ENCODE assay signal across 18 cellular contexts in genomic region chr2:169260246-169260645, GRCh38.
A peak's percentile ranks its signal among the peaks of the same experiment; 100 is the strongest.
DNase-seq lines count a peak whose midpoint lies in the region; ATAC-seq, FAIRE-seq and TF ChIP-seq lines count a peak whose summit lies in the region.
"Had no signal": no experiment of that assay in that cellular context is flagged by ENCODE, and none has a peak within 500 bp of the region (broad histone marks: within the 10 kb centered on the region; RNA-seq: fewer than 3 reads in every experiment).

No MANE protein-coding gene starts in this region.

- H3K4me3 ChIP-seq in HepG2 (replicated peaks in 1 of 3; ENCODE audit: insufficient read depth in 1 of 3, low read depth in 2 of 3, low read length in 3 of 3) (no peak overlapping the region), right lobe of liver (no peak overlapping the region), NT2/D1 (ENCODE audit: insufficient read length, low read depth) (no peak overlapping the region)
- H3K4me3 ChIP-seq: prostate gland, SJCRH30, vagina had no signal

- FAIRE-seq in HepG2 (lab: Jason Lieb, UNC), result no peak

- WGBS in HepG2 (ENCODE audit: low lambda C conversion rate), result 50% methylated on average over 1 of the region's 1 CpG
- 83% methylated on average over 1 of the region's 1 CpG for WGBS in right lobe of liver (ENCODE audit: insufficient coverage, low coverage, low lambda C conversion rate, missing lambda C conversion rate)

- DNase-seq in HepG2 (ENCODE audit: low spot score) (no peak), right lobe of liver (no peak), NT2/D1 (ENCODE audit: low read depth, low spot score) (peak; percentile 20), iPS DF 4.7 (ENCODE audit: extremely low read depth, low spot score) (peak; percentile 22)
- DNase-seq in stimulated activated CD4-positive, alpha-beta T cell treated with anti-CD3 and anti-CD28 coated beads, Interleukin-15, amount 100 ng/mL, for 24 hours, result no peak
- DNase-seq in stimulated activated CD4-positive, alpha-beta T cell treated with anti-CD3 and anti-CD28 coated beads, Interleukin-4, amount 100 ng/mL, for 4 hours, result no peak
- DNase-seq: activated gamma-delta T cell; amniotic stem cell; effector memory CD4-positive, alpha-beta T cell; GF-D8; NCI-H1048; OCI-M1; stimulated activated naive CD4-positive, alpha-beta T cell treated with Interleukin-2 at 50 U/mL for 16 hours had no signal

- no peaks in the 10 kb centered on the region for H3K9me3 ChIP-seq in HepG2 (ENCODE audit: low read length)
- no peaks in the 10 kb centered on the region for H3K9me3 ChIP-seq in right lobe of liver
- no peaks in the 10 kb centered on the region for H3K9me3 ChIP-seq in NT2/D1 (ENCODE audit: insufficient read depth, low read length)
- H3K9me3 ChIP-seq: prostate gland, SJCRH30, vagina had no signal

- in situ Hi-C loops in HepG2 (cut with HindIII; ENCODE audit: extremely low pct_ligation_motif_present, low pct_unique_long_range_greater_than_20kb), result no loop called here

- ATAC-seq in HepG2 (peak; percentile 56; the same call in 2 of the 3 replicates), right lobe of liver (no peak), GM21528 (IDR thresholded peaks at IDR 0.05; ENCODE audit: low FRiP score, unreplicated experiment) (no peak), GM21717 (IDR thresholded peaks at IDR 0.05; ENCODE audit: unreplicated experiment) (no peak)

- no peak overlapping the region for H2AFZ ChIP-seq in HepG2 (ENCODE audit: low read length)

- BruUV-seq in HepG2 (replicated peaks; lab: Mats Ljungman, UMichigan), result no TSS peak

- H3K79me2 ChIP-seq in HepG2 (ENCODE audit: insufficient read depth, low read length), result no peaks in the 10 kb centered on the region

- H3K27me3 ChIP-seq in HepG2 (ENCODE audit: control insufficient read depth in 1 of 2, insufficient read depth in 2 of 2, low read length in 2 of 2) (peaks cover 0 to 4% of the 10 kb centered on the region in 2 experiments; a peak in 2 of 5 replicates), right lobe of liver (no peaks in the 10 kb centered on the region), NT2/D1 (ENCODE audit: insufficient read depth, insufficient read length) (no peaks in the 10 kb centered on the region)
- H3K27me3 ChIP-seq: SJCRH30, vagina had no signal

- CTCF ChIA-PET in HepG2 (lab: Yijun Ruan, JAX; ENCODE audit: low intra/inter-chr PET ratio, low total read pairs), result interaction anchor here (1.1 kb wide), 1 partner anchor 668 kb away, joined by 3 read pairs; no protein-coding TSS in a partner anchor

- H3K27ac ChIP-seq in HepG2 (ENCODE audit: extremely low read length, insufficient read depth, low read length) (no peak overlapping the region), right lobe of liver (no peak overlapping the region)
- H3K27ac ChIP-seq: prostate gland, SJCRH30, vagina had no signal

- H3K36me3 ChIP-seq in HepG2 (replicated peaks in 1 of 2; ENCODE audit: control insufficient read depth in 1 of 2, insufficient read depth in 2 of 2, low read length in 2 of 2), result no peaks in the 10 kb centered on the region
- H3K36me3 ChIP-seq in right lobe of liver, result no peaks in the 10 kb centered on the region
- no peaks in the 10 kb centered on the region for H3K36me3 ChIP-seq in NT2/D1 (ENCODE audit: insufficient read depth, insufficient read length, low read length)
- H3K36me3 ChIP-seq: prostate gland, SJCRH30, vagina had no signal

- H3K4me1 ChIP-seq in HepG2 (ENCODE audit: insufficient read depth, low read length) (no peaks in the 10 kb centered on the region), right lobe of liver (no peaks in the 10 kb centered on the region), NT2/D1 (ENCODE audit: insufficient read depth, insufficient read length) (peaks cover 2% of the 10 kb centered on the region)
- H3K4me1 ChIP-seq: prostate gland, SJCRH30, vagina had no signal

- TF ChIP-seq RAD21 in HepG2 (CRISPR knock-in tag; IDR thresholded peaks at IDR 0.05), result no peak

- TF ChIP-seq POLR2A in HepG2 (IDR thresholded peaks at IDR 0.05; ENCODE audit: insufficient read depth in 1 of 2, low read depth in 2 of 2, low read length in 2 of 2) (no peak), right lobe of liver (IDR thresholded peaks at IDR 0.05) (no peak)

- TF ChIP-seq EP300 in HepG2 (IDR thresholded peaks at IDR 0.05; ENCODE audit: low read depth in 2 of 2, low read length in 2 of 2) (no peak), HepG2 (CRISPR knock-in tag; IDR thresholded peaks at IDR 0.05; ENCODE audit: borderline replicate concordance) (no peak)

- POLR2A ChIA-PET in HepG2 (lab: Yijun Ruan, JAX), result no interaction called here

- no peak overlapping the region for H3K4me2 ChIP-seq in HepG2 (ENCODE audit: low read depth, low read length)

- peak; percentile 42 for TF ChIP-seq CTCF in HepG2 (CRISPR knock-in tag; IDR thresholded peaks at IDR 0.05)
- TF ChIP-seq CTCF in right lobe of liver (IDR thresholded peaks at IDR 0.05), result no peak

- intact Hi-C loops in HepG2 (cut with micrococcal nuclease; ENCODE audit: unreplicated experiment) (no loop called here), right lobe of liver (cut with DNase I) (no loop called here)

- H3K9ac ChIP-seq in HepG2 (ENCODE audit: insufficient read depth, low read depth, low read length) (no peak overlapping the region), NT2/D1 (ENCODE audit: insufficient read length, low read depth) (no peak overlapping the region)

- no peaks in the 10 kb centered on the region for H4K20me1 ChIP-seq in HepG2 (ENCODE audit: insufficient read depth, low read length)

TF ChIP-seq in HepG2, 621 proteins besides CTCF, POLR2A, EP300 and RAD21:
- TF ChIP-seq NCOA5 (CRISPR knock-in tag; IDR thresholded peaks at IDR 0.05) (no peak), ZNF343 (CRISPR knock-in tag; IDR thresholded peaks at IDR 0.05) (no peak), ZNF652 (CRISPR knock-in tag; IDR thresholded peaks at IDR 0.05; ENCODE audit: borderline replicate concordance, low read depth) (peak; percentile 84), ELF4 (CRISPR knock-in tag; IDR thresholded peaks at IDR 0.05; ENCODE audit: borderline replicate concordance) (no peak), BCL3 (CRISPR knock-in tag; IDR thresholded peaks at IDR 0.05) (no peak), ZBTB43 (CRISPR knock-in tag; conservative IDR thresholded peaks at IDR 0.05) (no peak), MED1 (CRISPR knock-in tag; IDR thresholded peaks at IDR 0.05) (no peak), CHCHD3 (CRISPR knock-in tag; IDR thresholded peaks at IDR 0.05) (no peak), HNRNPH1 (optimal IDR thresholded peaks at IDR 0.05; ENCODE audit: low read depth, low read length) (no peak), ZNF782 (CRISPR knock-in tag; IDR thresholded peaks at IDR 0.05; ENCODE audit: borderline replicate concordance) (no peak), ZFX (CRISPR knock-in tag; IDR thresholded peaks at IDR 0.05; ENCODE audit: low read depth) (no peak), ATM (IDR thresholded peaks at IDR 0.05; ENCODE audit: borderline replicate concordance) (no peak), STAG1 (CRISPR knock-in tag; IDR thresholded peaks at IDR 0.05) (peak; percentile 36), CHD2 (IDR thresholded peaks at IDR 0.05; ENCODE audit: low read depth, low read length) (no peak), ZBTB20 (CRISPR knock-in tag; IDR thresholded peaks at IDR 0.05; ENCODE audit: borderline replicate concordance, low read depth) (no peak)
- TF ChIP-seq, protein P1, sequence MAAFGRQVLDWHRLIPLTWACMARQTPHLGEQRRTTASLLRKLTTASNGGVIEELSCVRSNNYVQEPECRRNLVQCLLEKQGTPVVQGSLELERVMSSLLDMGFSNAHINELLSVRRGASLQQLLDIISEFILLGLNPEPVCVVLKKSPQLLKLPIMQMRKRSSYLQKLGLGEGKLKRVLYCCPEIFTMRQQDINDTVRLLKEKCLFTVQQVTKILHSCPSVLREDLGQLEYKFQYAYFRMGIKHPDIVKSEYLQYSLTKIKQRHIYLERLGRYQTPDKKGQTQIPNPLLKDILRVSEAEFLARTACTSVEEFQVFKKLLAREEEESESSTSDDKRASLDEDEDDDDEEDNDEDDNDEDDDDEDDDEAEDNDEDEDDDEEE (CRISPR knock-in tag; IDR thresholded peaks at IDR 0.05), result no peak
- TF ChIP-seq, protein P2, sequence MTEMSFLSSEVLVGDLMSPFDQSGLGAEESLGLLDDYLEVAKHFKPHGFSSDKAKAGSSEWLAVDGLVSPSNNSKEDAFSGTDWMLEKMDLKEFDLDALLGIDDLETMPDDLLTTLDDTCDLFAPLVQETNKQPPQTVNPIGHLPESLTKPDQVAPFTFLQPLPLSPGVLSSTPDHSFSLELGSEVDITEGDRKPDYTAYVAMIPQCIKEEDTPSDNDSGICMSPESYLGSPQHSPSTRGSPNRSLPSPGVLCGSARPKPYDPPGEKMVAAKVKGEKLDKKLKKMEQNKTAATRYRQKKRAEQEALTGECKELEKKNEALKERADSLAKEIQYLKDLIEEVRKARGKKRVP (CRISPR knock-in tag; IDR thresholded peaks at IDR 0.05), result no peak
TF ChIP-seq in HepG2: peak in this region for 2.

Comparison
In these comparisons a context has a peak if more than half of its experiments do, and no peak if none do; other contexts are left out.
1. DNase-seq: peak in NT2/D1 (single experiment) and iPS DF 4.7 (single experiment); none in HepG2 (single experiment), right lobe of liver (0 of 3), stimulated activated CD4-positive, alpha-beta T cell treated with anti-CD3 and anti-CD28 coated beads, Interleukin-15, amount 100 ng/mL, for 24 hours (single experiment) and stimulated activated CD4-positive, alpha-beta T cell treated with anti-CD3 and anti-CD28 coated beads, Interleukin-4, amount 100 ng/mL, for 4 hours (0 of 2).